ENCODE assay signal across 1 cellular context in genomic region chr1:48649880-48650279, GRCh38.
TF ChIP-seq lines count a peak whose summit lies in the region.

No MANE protein-coding gene starts in this region.

TF ChIP-seq in HepG2, 621 proteins besides CTCF, POLR2A, EP300 and RAD21 (continued from another document):
- no peak for TF ChIP-seq PRDM10 (CRISPR knock-in tag; IDR thresholded peaks at IDR 0.05; ENCODE audit: low read depth)
- no peak for TF ChIP-seq AFF4 (CRISPR knock-in tag; IDR thresholded peaks at IDR 0.05)
- no peak for TF ChIP-seq ZNF24 (IDR thresholded peaks at IDR 0.05)
- TF ChIP-seq ZNF30 (CRISPR knock-in tag; IDR thresholded peaks at IDR 0.05): no peak
- TF ChIP-seq ZNF124 (CRISPR knock-in tag; IDR thresholded peaks at IDR 0.05): no peak
